Comparison of ENCODE assay signal across 8 cellular contexts in the genomic region with DNA sequence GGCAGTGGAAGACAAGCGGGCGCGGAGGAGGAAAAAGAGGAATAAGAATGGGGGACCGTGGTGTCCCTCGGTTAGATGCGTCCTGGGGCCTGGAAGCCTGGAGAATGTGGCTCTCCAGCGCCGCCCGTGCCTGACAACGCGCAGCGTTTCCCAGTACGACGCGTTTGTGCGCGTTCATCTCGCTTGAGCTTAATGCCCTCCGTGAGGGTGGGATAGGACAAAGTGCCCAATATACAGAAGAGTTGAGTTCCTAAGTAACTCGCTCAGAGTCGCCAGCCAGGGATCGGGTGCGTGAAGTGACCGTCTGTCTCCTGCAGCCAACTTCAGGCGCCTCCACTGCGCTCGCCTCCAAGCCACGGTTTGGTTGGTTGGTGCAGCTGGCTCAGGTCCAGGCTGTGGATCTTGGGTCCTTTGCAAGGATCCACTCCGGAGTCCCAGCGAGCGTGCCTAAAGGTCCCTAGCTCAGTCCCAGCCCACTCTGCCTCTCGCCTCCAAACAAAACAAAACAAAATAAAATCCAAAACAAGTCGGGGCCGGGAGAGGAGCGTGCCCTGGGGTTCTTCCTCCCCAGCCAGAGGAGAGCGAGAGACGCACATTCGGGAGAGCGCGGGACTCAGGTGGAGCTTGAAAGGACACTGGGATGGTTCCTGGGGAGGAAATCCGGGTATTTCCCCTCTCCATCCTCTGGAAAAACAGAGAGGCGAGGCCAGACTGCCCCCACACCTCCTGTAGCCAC. TPM values are rescaled to one million over a fixed set of nuclear protein-coding genes. Genes with fewer than 3 reads are reported as not detected.
DNase-seq lines count a peak whose midpoint lies in the region; ATAC-seq and TF ChIP-seq lines count a peak whose summit lies in the region.

No MANE protein-coding gene starts in this region.

- peak overlapping the region; percentile 26 to 82 (median 27) for H3K27ac Mint-ChIP-seq in CD4-positive, CD25-positive, alpha-beta regulatory T cell

- H3K9me3 Mint-ChIP-seq in CD4-positive, CD25-positive, alpha-beta regulatory T cell: peaks cover 0 to 1% (median 0%) of the 10 kb centered on the region in 7 donors

- H3K23ac ChIP-seq in mesendoderm (ENCODE audit: low read length): no peak overlapping the region

- H3K79me1 ChIP-seq in mesendoderm (ENCODE audit: low read length): peaks cover 6% of the 10 kb centered on the region

- H3K27ac ChIP-seq in CD4-positive, CD25-positive, alpha-beta regulatory T cell (ENCODE audit: insufficient read depth, low read length, poor library complexity, severe bottlenecking): no peak overlapping the region
- no peak overlapping the region for H3K27ac ChIP-seq in mesendoderm (ENCODE audit: low read depth, low read length)

- WGBS in mesendoderm (ENCODE audit: extremely low coverage, insufficient coverage, low lambda C conversion rate): no CpG with 5 or more reads among the region's 42 CpGs

- H3K4me3 Mint-ChIP-seq in CD4-positive, CD25-positive, alpha-beta regulatory T cell: peak overlapping the region; percentile 12 to 89 (median 83)

- peaks cover 13% of the 10 kb centered on the region for H3K79me2 ChIP-seq in mesendoderm (ENCODE audit: control insufficient read depth, insufficient read depth, low read length)

- no peak overlapping the region for H2BK5ac ChIP-seq in mesendoderm (ENCODE audit: low read length)

- no peak overlapping the region for H3K56ac ChIP-seq in mesendoderm (ENCODE audit: low read length)

- H4K5ac ChIP-seq in mesendoderm (ENCODE audit: low read length): no peak overlapping the region

- peaks cover 13% of the 10 kb centered on the region for H3K27me3 ChIP-seq in CD4-positive, CD25-positive, alpha-beta regulatory T cell (ENCODE audit: control insufficient read depth, insufficient read depth, low read length)
- H3K27me3 ChIP-seq in H7 (ENCODE audit: control insufficient read depth, insufficient read depth, low read length) (peaks cover 64% of the 10 kb centered on the region), mesendoderm (ENCODE audit: insufficient read depth, low read length, poor library complexity) (peaks cover 44% of the 10 kb centered on the region)

- no peaks in the 10 kb centered on the region for H3K36me3 ChIP-seq in CD4-positive, CD25-positive, alpha-beta regulatory T cell (ENCODE audit: control insufficient read depth, insufficient read depth, low read length)
- H3K36me3 ChIP-seq in H7 (replicated peaks; ENCODE audit: control insufficient read depth, insufficient read depth, low read length): no peaks in the 10 kb centered on the region
- no peaks in the 10 kb centered on the region for H3K36me3 ChIP-seq in mesendoderm (ENCODE audit: control insufficient read depth, insufficient read depth, low read length)

- no peak overlapping the region for H3K4me3 ChIP-seq in CD4-positive, CD25-positive, alpha-beta regulatory T cell (ENCODE audit: low read depth, low read length)
- peak overlapping the region; percentile 49 for H3K4me3 ChIP-seq in H7 (ENCODE audit: insufficient read depth, low read depth, low read length)
- H3K4me3 ChIP-seq in mesendoderm (ENCODE audit: low read length): no peak overlapping the region

- peaks cover 47% of the 10 kb centered on the region for H3K27me3 Mint-ChIP-seq in CD4-positive, CD25-positive, alpha-beta regulatory T cell

- peaks cover 6 to 66% (median 28%) of the 10 kb centered on the region in 4 donors for H3K4me1 Mint-ChIP-seq in CD4-positive, CD25-positive, alpha-beta regulatory T cell

- H3K18ac ChIP-seq in mesendoderm (ENCODE audit: low read length): no peak overlapping the region

- no peaks in the 10 kb centered on the region for H3K36me3 Mint-ChIP-seq in CD4-positive, CD25-positive, alpha-beta regulatory T cell

- no peak overlapping the region for H3K4me2 ChIP-seq in mesendoderm (ENCODE audit: low read length)

- ATAC-seq in CD4-positive, CD25-positive, alpha-beta regulatory T cell (ENCODE audit: low read depth in 2 of 2): no peak
- no peak for ATAC-seq in GM19351 (IDR thresholded peaks at IDR 0.05; ENCODE audit: unreplicated experiment)
- no peak for ATAC-seq in omental fat pad (ENCODE audit: low FRiP score)

- H4K8ac ChIP-seq in mesendoderm (ENCODE audit: low read depth, low read length): no peak overlapping the region

- no peak overlapping the region for H2AK5ac ChIP-seq in mesendoderm (ENCODE audit: low read length)

- TF ChIP-seq CTCF in omental fat pad (IDR thresholded peaks at IDR 0.05): no peak

- no peaks in the 10 kb centered on the region for H3K9me3 ChIP-seq in CD4-positive, CD25-positive, alpha-beta regulatory T cell (ENCODE audit: control insufficient read depth in 2 of 2, low read length in 2 of 2)

- peaks cover 62% of the 10 kb centered on the region for H3K4me1 ChIP-seq in CD4-positive, CD25-positive, alpha-beta regulatory T cell (ENCODE audit: control insufficient read depth, insufficient read depth, low read length, poor library complexity, severe bottlenecking)
- H3K4me1 ChIP-seq in mesendoderm (ENCODE audit: control insufficient read depth, low read depth, low read length): peaks cover 11% of the 10 kb centered on the region

- DNase-seq in CD4-positive, CD25-positive, alpha-beta regulatory T cell: no peak
- DNase-seq in H7: peak; percentile 89
- peak; percentile 28 for DNase-seq in activated naive CD4-positive, alpha-beta T cell treated with anti-CD3 and anti-CD28 coated beads, Interleukin-2, amount 50 U/mL, for 16 hours
- peak; percentile 57 for DNase-seq in mesendoderm
- no peak for DNase-seq in epidermal melanocyte (ENCODE audit: insufficient read length, low spot score)
- DNase-seq in omental fat pad (ENCODE audit: low spot score): no peak
- DNase-seq in GDM1 (lab: John Stamatoyannopoulos, UW): no peak

- H2BK15ac ChIP-seq in mesendoderm (replicated peaks; ENCODE audit: low read depth): no peak overlapping the region

- no peak overlapping the region for H2BK120ac ChIP-seq in mesendoderm (ENCODE audit: low read depth, low read length)

- no peak overlapping the region for H3K9ac ChIP-seq in mesendoderm (ENCODE audit: low read length)

- H3K4ac ChIP-seq in mesendoderm (ENCODE audit: low read depth, low read length): no peak overlapping the region

RNA-seq across cellular contexts. Expression of a gene that starts 1.0 kb away (rescaled TPM):
- total RNA-seq in CD4-positive, CD25-positive, alpha-beta regulatory T cell: 0.86 TPM
- under 1 TPM in 2 of 4 donors, not detected in 2; 0.41 to 0.62 TPM for polyA plus RNA-seq in CD4-positive, CD25-positive, alpha-beta regulatory T cell
- total RNA-seq in H7 (2014; rRNA removed; shearing (Covaris generic)): 1.8 and 2.0 TPM in 2 replicates
- 0.24 TPM for polyA plus RNA-seq in mesendoderm (2013, experiment 1 of 2)
- 0.15 TPM for polyA plus RNA-seq in mesendoderm (2013, experiment 2 of 2)
- total RNA-seq in omental fat pad: under 1 TPM in 1 of 4 donors, not detected in 3; 0.50 TPM

RNA-seq across cellular contexts. Expression of a gene that starts 3.2 kb away (rescaled TPM):
- total RNA-seq in CD4-positive, CD25-positive, alpha-beta regulatory T cell: 68.8 TPM
- 10 to 100 TPM; 71.6 to 81.0 (median 74.5) TPM for polyA plus RNA-seq in CD4-positive, CD25-positive, alpha-beta regulatory T cell
- total RNA-seq in H7 (2014; rRNA removed; shearing (Covaris generic)): 31.4 and 33.4 TPM in 2 replicates
- polyA plus RNA-seq in mesendoderm (2013, experiment 1 of 2): 61.7 TPM
- polyA plus RNA-seq in mesendoderm (2013, experiment 2 of 2): 60.7 TPM
- total RNA-seq in omental fat pad: 10 to 100 TPM; 42.3 to 62.0 (median 49.6) TPM

RNA-seq across cellular contexts. Expression of a gene that starts 3.5 kb away (rescaled TPM):
- total RNA-seq in CD4-positive, CD25-positive, alpha-beta regulatory T cell: 0.42 TPM
- polyA plus RNA-seq in CD4-positive, CD25-positive, alpha-beta regulatory T cell: 1 to 10 TPM in 1 of 4 donors, under 1 TPM in 3; 0.24 to 2.0 (median 0.62) TPM
- total RNA-seq in H7 (2014; rRNA removed; shearing (Covaris generic)): 0.48 and 0.59 TPM in 2 replicates
- 0.03 TPM for polyA plus RNA-seq in mesendoderm (2013, experiment 1 of 2)
- polyA plus RNA-seq in mesendoderm (2013, experiment 2 of 2): 0.01 TPM
- total RNA-seq in omental fat pad: not detected

RNA-seq across cellular contexts. Expression of a gene that starts 28.1 kb away (rescaled TPM):
- total RNA-seq in CD4-positive, CD25-positive, alpha-beta regulatory T cell: 105 TPM
- 10 to 100 TPM; 41.3 to 47.6 (median 45.0) TPM for polyA plus RNA-seq in CD4-positive, CD25-positive, alpha-beta regulatory T cell
- total RNA-seq in H7 (2014; rRNA removed; shearing (Covaris generic)): 80.3 and 87.7 TPM in 2 replicates
- polyA plus RNA-seq in mesendoderm (2013, experiment 1 of 2): 58.1 TPM
- 61.9 TPM for polyA plus RNA-seq in mesendoderm (2013, experiment 2 of 2)
- total RNA-seq in omental fat pad: 10 to 100 TPM; 69.3 to 93.9 (median 74.1) TPM

RNA-seq across cellular contexts. Expression of a gene that starts 48.4 kb away (rescaled TPM):
- 0.15 TPM for total RNA-seq in CD4-positive, CD25-positive, alpha-beta regulatory T cell
- under 1 TPM in 1 of 4 donors, not detected in 3; 0.05 TPM for polyA plus RNA-seq in CD4-positive, CD25-positive, alpha-beta regulatory T cell
- total RNA-seq in H7 (2014; rRNA removed; shearing (Covaris generic)): 0.26 TPM in 1 of 2 replicates, not detected in the other
- 0.14 TPM for polyA plus RNA-seq in mesendoderm (2013, experiment 1 of 2)
- 0.11 TPM for polyA plus RNA-seq in mesendoderm (2013, experiment 2 of 2)
- total RNA-seq in omental fat pad: 1 to 10 TPM in 3 of 4 donors, under 1 TPM in 1; 0.47 to 3.7 (median 1.4) TPM

Comparison
In these comparisons a context has a peak if more than half of its experiments do, and no peak if none do; other contexts are left out.
1. DNase-seq: peak in H7 (single experiment), activated naive CD4-positive, alpha-beta T cell treated with anti-CD3 and anti-CD28 coated beads, Interleukin-2, amount 50 U/mL, for 16 hours (single experiment) and mesendoderm (single experiment); none in CD4-positive, CD25-positive, alpha-beta regulatory T cell (0 of 3), epidermal melanocyte (single experiment), omental fat pad (single experiment) and GDM1 (single experiment).